Comparison of ENCODE assay signal across 8 cellular contexts in the genomic region with DNA sequence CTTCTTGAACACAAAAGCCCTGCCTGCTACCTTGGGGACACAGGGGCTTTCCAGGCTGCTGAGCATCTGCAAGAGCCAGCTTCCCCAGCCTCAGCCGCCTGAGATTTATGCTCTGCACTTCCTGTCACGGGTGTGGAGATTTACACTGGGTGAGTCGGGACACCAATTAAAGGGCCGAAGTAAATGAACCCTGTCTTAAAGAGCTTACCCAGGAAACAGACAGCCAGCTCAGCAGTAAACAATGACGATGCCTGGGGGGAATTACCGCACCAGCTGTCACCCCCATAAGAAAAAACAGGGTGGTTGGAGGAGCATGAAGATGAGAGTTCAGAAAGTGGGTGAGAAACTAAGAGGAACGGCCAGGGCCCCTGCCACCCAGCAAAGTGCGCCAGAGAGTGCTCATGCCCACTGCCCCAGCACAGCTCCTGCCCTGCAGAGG. TPM values are rescaled to one million over a fixed set of nuclear protein-coding genes. Genes with fewer than 3 reads are reported as not detected.
DNase-seq lines count a peak whose midpoint lies in the region; ATAC-seq and TF ChIP-seq lines count a peak whose summit lies in the region.

No MANE protein-coding gene starts in this region.

- POLR2A ChIA-PET in HEK293T (lab: Yijun Ruan, JAX): no interaction called here

- H3K36me3 Mint-ChIP-seq in activated CD8-positive, alpha-beta memory T cell treated with anti-CD3 and anti-CD28 coated beads, Interleukin-2, amount 10 ng/mL, durations not matched to agents 7 days and 5 days: no peaks in the 10 kb centered on the region

- H3K4me3 Mint-ChIP-seq in activated CD8-positive, alpha-beta memory T cell treated with anti-CD3 and anti-CD28 coated beads, Interleukin-2, amount 10 ng/mL, durations not matched to agents 7 days and 5 days: no peak overlapping the region

- H3K9me3 Mint-ChIP-seq in activated CD8-positive, alpha-beta memory T cell treated with anti-CD3 and anti-CD28 coated beads, Interleukin-2, amount 10 ng/mL, durations not matched to agents 7 days and 5 days (ENCODE audit: low read depth): no peaks in the 10 kb centered on the region

- TF ChIP-seq CTCF in foreskin fibroblast (IDR thresholded peaks at IDR 0.05; ENCODE audit: low read depth, low read length): no peak

- peaks cover 5% of the 10 kb centered on the region for H3K4me1 Mint-ChIP-seq in activated CD8-positive, alpha-beta memory T cell treated with anti-CD3 and anti-CD28 coated beads, Interleukin-2, amount 10 ng/mL, durations not matched to agents 7 days and 5 days

- no peak overlapping the region for H3K4me3 ChIP-seq in foreskin fibroblast (ENCODE audit: low read depth in 1 of 2, low read length in 2 of 2)

- ATAC-seq in activated CD8-positive, alpha-beta memory T cell treated with anti-CD3 and anti-CD28 coated beads, Interleukin-2, amount 10 ng/mL, durations not matched to agents 7 days and 5 days: no peak

- H3K27ac Mint-ChIP-seq in activated CD8-positive, alpha-beta memory T cell treated with anti-CD3 and anti-CD28 coated beads, Interleukin-2, amount 10 ng/mL, durations not matched to agents 7 days and 5 days: no peak overlapping the region

- peak; percentile 14 for DNase-seq in activated CD8-positive, alpha-beta memory T cell treated with anti-CD3 and anti-CD28 coated beads, Interleukin-2, amount 50 U/mL, for 1 hour (ENCODE audit: extremely low read depth)
- DNase-seq in activated CD8-positive, alpha-beta memory T cell treated with anti-CD3 and anti-CD28 coated beads, Interleukin-2, amount 10 ng/mL, durations not matched to agents 7 days and 5 days: no peak
- no peak for DNase-seq in HEK293T (ENCODE audit: extremely low spot score)
- DNase-seq in NCI-H69 (lab: John Stamatoyannopoulos, UW): peak; percentile 92
- DNase-seq in foreskin fibroblast: peak; percentile 18
- no peak for DNase-seq in DMS153 treated with DMSO at 0.1 percent for 48 hours (lab: John Stamatoyannopoulos, UW; ENCODE audit: unreplicated experiment)
- no peak for DNase-seq in nucleus accumbens (lab: John Stamatoyannopoulos, UW)
- no peak for DNase-seq in OCI-M1 (lab: John Stamatoyannopoulos, UW)

- peaks cover 4% of the 10 kb centered on the region for H3K27me3 Mint-ChIP-seq in activated CD8-positive, alpha-beta memory T cell treated with anti-CD3 and anti-CD28 coated beads, Interleukin-2, amount 10 ng/mL, durations not matched to agents 7 days and 5 days

- CTCF ChIA-PET in activated CD8-positive, alpha-beta memory T cell treated with anti-CD3 and anti-CD28 coated beads, Interleukin-2, amount 10 ng/mL, durations not matched to agents 7 days and 5 days (lab: Charles Lee): interaction anchor here (1.0 to 1.1 kb wide), 2 partner anchors 18 to 369 kb away, joined by 4 to 5 read pairs; partner anchors contain the start of gene HDAC11
- CTCF ChIA-PET in HEK293T (lab: Yijun Ruan, JAX): interaction anchor here (1.0 to 1.4 kb wide), 2 partner anchors 12 to 19 kb away, joined by 4 read pairs; no protein-coding TSS in a partner anchor

TF ChIP-seq in HEK293T, 16 proteins besides CTCF, POLR2A, EP300 and RAD21:
- TF ChIP-seq, protein P1, sequence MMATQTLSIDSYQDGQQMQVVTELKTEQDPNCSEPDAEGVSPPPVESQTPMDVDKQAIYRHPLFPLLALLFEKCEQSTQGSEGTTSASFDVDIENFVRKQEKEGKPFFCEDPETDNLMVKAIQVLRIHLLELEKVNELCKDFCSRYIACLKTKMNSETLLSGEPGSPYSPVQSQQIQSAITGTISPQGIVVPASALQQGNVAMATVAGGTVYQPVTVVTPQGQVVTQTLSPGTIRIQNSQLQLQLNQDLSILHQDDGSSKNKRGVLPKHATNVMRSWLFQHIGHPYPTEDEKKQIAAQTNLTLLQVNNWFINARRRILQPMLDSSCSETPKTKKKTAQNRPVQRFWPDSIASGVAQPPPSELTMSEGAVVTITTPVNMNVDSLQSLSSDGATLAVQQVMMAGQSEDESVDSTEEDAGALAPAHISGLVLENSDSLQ (IDR thresholded peaks at IDR 0.05): peak; percentile 32; the same call in 1 of the 2 replicates
- no peak for TF ChIP-seq ZNF384 (IDR thresholded peaks at IDR 0.05)

RNA-seq across cellular contexts. Expression of gene IQSEC1, which starts 37.5 kb away (rescaled TPM):
- 10 to 100 TPM; 37.6 to 71.4 TPM for total RNA-seq in activated CD8-positive, alpha-beta memory T cell treated with anti-CD3 and anti-CD28 coated beads, Interleukin-2, amount 10 ng/mL, durations not matched to agents 7 days and 5 days

Comparison
In these comparisons a context has a peak if more than half of its experiments do, and no peak if none do; other contexts are left out.
1. DNase-seq: peak in activated CD8-positive, alpha-beta memory T cell treated with anti-CD3 and anti-CD28 coated beads, Interleukin-2, amount 50 U/mL, for 1 hour (single experiment), NCI-H69 (single experiment) and foreskin fibroblast (2 of 2); none in activated CD8-positive, alpha-beta memory T cell treated with anti-CD3 and anti-CD28 coated beads, Interleukin-2, amount 10 ng/mL, durations not matched to agents 7 days and 5 days (single experiment), HEK293T (single experiment), DMS153 treated with DMSO at 0.1 percent for 48 hours (single experiment), nucleus accumbens (0 of 56) and OCI-M1 (single experiment).